In genomic region chr20:36808317-36809257, GRCh38 we compare ENCODE assay signal across 1 cellular context.
TF ChIP-seq lines count a peak whose summit lies in the region.

No MANE protein-coding gene starts in this region.

TF ChIP-seq in GM12878, 131 proteins besides CTCF, POLR2A, EP300 and RAD21 (continued from another document):
- TF ChIP-seq CEBPZ (IDR thresholded peaks at IDR 0.05; ENCODE audit: low read depth, low read length) (no peak), CEBPB (IDR thresholded peaks at IDR 0.05; ENCODE audit: borderline replicate concordance in 1 of 2, low read depth in 2 of 2, low read length in 2 of 2) (no peak), POLR2AphosphoS2 (IDR thresholded peaks at IDR 0.05; ENCODE audit: low read depth, low read length) (no peak), MYC (IDR thresholded peaks at IDR 0.05; ENCODE audit: insufficient read depth, insufficient read length, insufficient replicate concordance, low read length, severe bottlenecking) (no peak), LARP7 (IDR thresholded peaks at IDR 0.05) (0 out of 2 replicates have a peak, but pooled peaks have one; percentile 26), REST (IDR thresholded peaks at IDR 0.05; ENCODE audit: low read depth, low read length) (no peak), RFX5 (IDR thresholded peaks at IDR 0.05; ENCODE audit: low read depth, low read length) (no peak), SMC3 (IDR thresholded peaks at IDR 0.05; ENCODE audit: borderline replicate concordance, low read length) (peak; percentile 67), TARDBP (IDR thresholded peaks at IDR 0.05; ENCODE audit: borderline replicate concordance) (no peak), ZBTB40 (IDR thresholded peaks at IDR 0.05; ENCODE audit: borderline replicate concordance) (no peak), SMAD1 (IDR thresholded peaks at IDR 0.05; ENCODE audit: low read depth, partially characterized antibody) (no peak), YY1 (IDR thresholded peaks at IDR 0.05; ENCODE audit: low read depth, low read length) (0 out of 2 replicates have a peak, but pooled peaks have one; percentile 48), TCF7 (IDR thresholded peaks at IDR 0.05; ENCODE audit: borderline replicate concordance) (no peak), RBBP5 (conservative IDR thresholded peaks at IDR 0.05) (no peak), WRNIP1 (IDR thresholded peaks at IDR 0.05; ENCODE audit: borderline replicate concordance, low read depth, low read length) (no peak), BCL3 (IDR thresholded peaks at IDR 0.05; ENCODE audit: borderline replicate concordance, insufficient read depth, low read depth, low read length, poor library complexity, severe bottlenecking) (peak; percentile 80), IRF4 (IDR thresholded peaks at IDR 0.05; ENCODE audit: low read depth, low read length) (0 out of 2 replicates have a peak, but pooled peaks have one; percentile 35), ZZZ3 (IDR thresholded peaks at IDR 0.05; ENCODE audit: control insufficient read depth, insufficient read length, low read depth) (no peak), PRDM15 (CRISPR knock-in tag; IDR thresholded peaks at IDR 0.05) (no peak)
